13 cellular contexts compared by ENCODE assay signal in the genomic region with DNA sequence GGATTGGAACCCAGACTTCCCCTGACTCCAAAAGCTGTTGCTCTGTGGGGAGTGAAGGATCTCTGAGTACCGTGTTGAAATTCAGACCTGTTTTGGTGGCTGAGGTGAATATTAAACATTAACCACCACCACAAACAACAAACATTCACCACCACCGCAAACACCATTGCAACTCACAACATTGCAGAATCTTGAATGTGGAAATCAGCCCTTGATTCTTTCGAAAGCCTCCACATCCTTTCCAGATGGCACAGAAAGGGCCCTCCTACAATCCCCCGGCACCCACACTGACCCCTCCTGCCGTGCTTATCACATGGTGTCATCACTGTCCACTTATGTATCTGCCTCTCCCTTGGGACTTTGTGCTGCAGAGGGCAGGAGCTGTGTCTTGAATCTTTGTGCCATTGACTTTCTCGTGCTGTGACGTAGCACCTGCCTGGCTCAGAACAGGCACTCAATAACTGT. TPM values are rescaled to one million over a fixed set of nuclear protein-coding genes. Genes with fewer than 3 reads are reported as not detected.
A peak's percentile ranks its signal among the peaks of the same experiment; 100 is the strongest.
DNase-seq lines count a peak whose midpoint lies in the region; ATAC-seq and TF ChIP-seq lines count a peak whose summit lies in the region.
"Had no signal": no experiment of that assay in that cellular context is flagged by ENCODE, and none has a peak within 500 bp of the region (broad histone marks: within the 10 kb centered on the region; RNA-seq: fewer than 3 reads in every experiment).

No MANE protein-coding gene starts in this region.

- H3K4me1 Mint-ChIP-seq in Caco-2 (ENCODE audit: low read depth, unreplicated experiment) = peaks cover 7% of the 10 kb centered on the region

- H3K36me3 Mint-ChIP-seq in Caco-2 (ENCODE audit: insufficient read depth, unreplicated experiment) = no peaks in the 10 kb centered on the region

- no peak for ATAC-seq in GM18858 (IDR thresholded peaks at IDR 0.05; ENCODE audit: unreplicated experiment)
- ATAC-seq in HG03469 (IDR thresholded peaks at IDR 0.05; ENCODE audit: unreplicated experiment) = no peak

- no peaks in the 10 kb centered on the region for H3K9me3 Mint-ChIP-seq in Caco-2 (ENCODE audit: unreplicated experiment)

- H3K9me3 ChIP-seq in esophagus (ENCODE audit: control insufficient read depth in 2 of 2, insufficient read depth in 1 of 2, low read depth in 1 of 2, low read length in 1 of 2) (no peaks in the 10 kb centered on the region), mononuclear cell (ENCODE audit: low read depth, low read length) (no peaks in the 10 kb centered on the region), Caco-2 (no peaks in the 10 kb centered on the region)
- H3K9me3 ChIP-seq: BE2C, prostate gland had no signal

- no peak overlapping the region for H3K4me3 Mint-ChIP-seq in Caco-2 (ENCODE audit: unreplicated experiment)

- H3K27me3 Mint-ChIP-seq in Caco-2 (ENCODE audit: insufficient read depth, unreplicated experiment) = no peaks in the 10 kb centered on the region

- TF ChIP-seq CTCF in AG10803 (conservative IDR thresholded peaks at IDR 0.05; ENCODE audit: low read length) (no peak), Caco-2 (IDR thresholded peaks at IDR 0.05; ENCODE audit: insufficient read depth in 1 of 2, low read depth in 1 of 2, low read length in 1 of 2, severe bottlenecking in 1 of 2, unreplicated experiment in 1 of 2) (no peak)

- WGBS in esophagus, 2 donors = 33 to 37% methylated on average over 7 of the region's 7 CpGs

- intact Hi-C loops in Caco-2 (cut with micrococcal nuclease; ENCODE audit: unreplicated experiment) = no loop called here

- peak overlapping the region; percentile 7 to 84 for H3K27ac ChIP-seq in esophagus (ENCODE audit: low read depth in 2 of 2, low read length in 1 of 2)

- no peak overlapping the region for H3K27ac Mint-ChIP-seq in Caco-2 (ENCODE audit: unreplicated experiment)

- H3K36me3 ChIP-seq in esophagus (ENCODE audit: control insufficient read depth in 2 of 2, insufficient read depth in 2 of 2, low read length in 1 of 2) (no peaks in the 10 kb centered on the region), Caco-2 (ENCODE audit: control insufficient read depth, insufficient read depth, low read length) (no peaks in the 10 kb centered on the region)
- H3K36me3 ChIP-seq: BE2C, prostate gland had no signal

- H3K27me3 ChIP-seq in esophagus (ENCODE audit: control insufficient read depth in 1 of 2, insufficient read depth in 2 of 2, low read length in 2 of 2) = peaks cover 0 to 6% of the 10 kb centered on the region in 2 donors
- H3K27me3 ChIP-seq in mononuclear cell (ENCODE audit: insufficient read depth, low read length) = peaks cover 8% of the 10 kb centered on the region
- H3K27me3 ChIP-seq in Caco-2 (replicated peaks; ENCODE audit: control insufficient read depth, insufficient read depth, low read length) = no peaks in the 10 kb centered on the region
- H3K27me3 ChIP-seq: BE2C had no signal

- H3K4me1 ChIP-seq in esophagus (ENCODE audit: control insufficient read depth in 2 of 2, insufficient read depth in 2 of 2, low read length in 1 of 2) = peaks cover 3 to 17% of the 10 kb centered on the region in 2 donors
- H3K4me1 ChIP-seq in mononuclear cell (ENCODE audit: insufficient read depth, low read length) = peaks cover 36% of the 10 kb centered on the region
- peaks cover 16% of the 10 kb centered on the region; the same call in 1 of the 2 replicates for H3K4me1 ChIP-seq in Caco-2
- H3K4me1 ChIP-seq: BE2C, prostate gland had no signal

- no TSS peak for BruUV-seq in Caco-2 (replicated peaks; lab: Mats Ljungman, UMichigan)

- CTCF ChIA-PET in Caco-2 (lab: Charles Lee) = no interaction called here

- POLR2A ChIA-PET in Caco-2 (lab: Charles Lee) = interaction anchor here (0.8 kb wide), 1 partner anchor 44 kb away, joined by 3 read pairs; no protein-coding TSS in a partner anchor

- H3K4me3 ChIP-seq in AG10803 (ENCODE audit: low read length) (no peak overlapping the region), esophagus (ENCODE audit: low read depth in 1 of 2, low read length in 2 of 2) (peak overlapping the region in 1 of 2 donors; percentile 43), mononuclear cell (ENCODE audit: low read length) (peak overlapping the region; percentile 48), Caco-2 (ENCODE audit: low read depth, low read length) (no peak overlapping the region)
- H3K4me3 ChIP-seq: prostate gland had no signal

- DNase-seq in AG10803 (ENCODE audit: low read depth) (peak; percentile 90), NCI-H82 (lab: John Stamatoyannopoulos, UW) (peak; percentile 81), cortex of kidney (lab: John Stamatoyannopoulos, UW) (no peak), Caco-2 (no peak)
- DNase-seq: anterior cingulate cortex, BE2C, glutamatergic neuron, NCI-H526 had no signal

RNA-seq across cellular contexts. Expression of a gene that starts 1.4 kb away (rescaled TPM):
- polyA plus RNA-seq in esophagus = 100 to 1,000 TPM; 107 to 110 TPM
- total RNA-seq in mononuclear cell (7.5 TPM), Caco-2 (2022) (0.95 TPM in 1 of 2 replicates, not detected in the other)

RNA-seq across cellular contexts. Expression of a gene that starts 38.0 kb away (rescaled TPM):
- under 1 TPM; 0.04 to 0.12 TPM for polyA plus RNA-seq in esophagus
- not detected for total RNA-seq in mononuclear cell
- total RNA-seq in Caco-2 (2022) = 3.6 and 4.4 TPM in 2 replicates

RNA-seq across cellular contexts. Expression of a gene that starts 42.9 kb away (rescaled TPM):
- 10 to 100 TPM; 52.0 to 61.2 TPM for polyA plus RNA-seq in esophagus
- total RNA-seq in mononuclear cell = 10.0 TPM
- total RNA-seq in Caco-2 (2022) = 18.4 and 23.2 TPM in 2 replicates

Comparison
In these comparisons a context has a peak if more than half of its experiments do, and no peak if none do; other contexts are left out.
1. DNase-seq: peak in AG10803 (single experiment) and NCI-H82 (single experiment); none in cortex of kidney (single experiment) and Caco-2 (0 of 2).